In genomic region chr4:107718351-107718965, GRCh38 we compare ENCODE assay signal across 8 cellular contexts. TPM values are rescaled to one million over a fixed set of nuclear protein-coding genes. Genes with fewer than 3 reads are reported as not detected.
DNase-seq lines count a peak whose midpoint lies in the region; ATAC-seq and TF ChIP-seq lines count a peak whose summit lies in the region.

No MANE protein-coding gene starts in this region.

- TF ChIP-seq POLR2A in lower leg skin (IDR thresholded peaks at IDR 0.05) = no peak

- intact Hi-C loops in lower leg skin (cut with DNase I; ENCODE audit: low total_unique reads) = no loop called here

- H3K27me3 ChIP-seq in neuron (ENCODE audit: insufficient read depth, low read length) = peaks cover 9% of the 10 kb centered on the region

- H2AFZ ChIP-seq in neuron (ENCODE audit: low read depth, low read length) = peak overlapping the region; percentile 91

- ATAC-seq in GM21360 (IDR thresholded peaks at IDR 0.05; ENCODE audit: unreplicated experiment) = peak; percentile 15
- ATAC-seq in HG03571 (IDR thresholded peaks at IDR 0.05; ENCODE audit: unreplicated experiment) = peak; percentile 22

- 54 to 58% methylated on average over 10 of the region's 10 CpGs for WGBS in lower leg skin, 2 donors

- H3K4me3 ChIP-seq in astrocyte of the spinal cord (ENCODE audit: low read depth, low read length) = peak overlapping the region; percentile 82
- peak overlapping the region; percentile 89 for H3K4me3 ChIP-seq in neuron (ENCODE audit: low read length)
- no peak overlapping the region for H3K4me3 ChIP-seq in lower leg skin (ENCODE audit: low read depth, poor library complexity, severe bottlenecking)

- in situ Hi-C loops in astrocyte of the spinal cord (cut with HindIII; ENCODE audit: low sequenced_read_pairs) = no loop called here

- H3K9me3 ChIP-seq in neuron (ENCODE audit: low read length) = no peaks in the 10 kb centered on the region

- TF ChIP-seq CTCF in astrocyte of the spinal cord (IDR thresholded peaks at IDR 0.05; ENCODE audit: low read depth, low read length) (no peak), lower leg skin (IDR thresholded peaks at IDR 0.05) (no peak)

- peaks cover 19% of the 10 kb centered on the region for H3K4me1 ChIP-seq in neuron (ENCODE audit: insufficient read depth, low read length)

- peaks cover 8% of the 10 kb centered on the region for H3K36me3 ChIP-seq in neuron (ENCODE audit: insufficient read depth, low read length)

- DNase-seq in GF-D8 (lab: John Stamatoyannopoulos, UW) (peak; percentile 53), astrocyte of the spinal cord (ENCODE audit: low read depth, low spot score) (no peak), lower leg skin (ENCODE audit: low spot score in 2 of 2) (no peak), SHP77 (lab: John Stamatoyannopoulos, UW) (no peak), H4 (ENCODE audit: low spot score) (no peak)

RNA-seq across cellular contexts. Expression of gene PAPSS1, which starts 1.6 kb away (rescaled TPM):
- 10 to 100 TPM; 46.9 to 58.9 (median 54.6) TPM for total RNA-seq in lower leg skin
- total RNA-seq in H4 (2014; rRNA removed; shearing (Covaris generic)) = 34.3 and 46.9 TPM in 2 replicates
